In genomic region chr4:78125834-78126331, GRCh38 we compare ENCODE assay signal across 8 cellular contexts.
DNase-seq lines count a peak whose midpoint lies in the region; ATAC-seq, FAIRE-seq and TF ChIP-seq lines count a peak whose summit lies in the region.
"Not testable (repeated sequence)": the region's sequence is repeated elsewhere in the genome, so short reads cannot be mapped to it uniquely, and the experiment has no call there.

No MANE protein-coding gene starts in this region.

- not testable (repeated sequence) for H3K56ac ChIP-seq in H1 (replicated peaks; ENCODE audit: insufficient read length, low read depth, low read length)

- not testable (repeated sequence) for H3K18ac ChIP-seq in H1 (ENCODE audit: extremely low read depth, low read length)
- H3K18ac ChIP-seq in trophoblast cell (ENCODE audit: low read length), result peak overlapping the region; percentile 17

- TF ChIP-seq RAD21 in A549 (conservative IDR thresholded peaks at IDR 0.05 in 1 of 2, IDR thresholded peaks at IDR 0.05 in 1 of 2); H1 (IDR thresholded peaks at IDR 0.05 in 1 of 2, conservative IDR thresholded peaks at IDR 0.05 in 1 of 2; ENCODE audit: low read depth in 2 of 2, low read length in 2 of 2): not testable (repeated sequence)

- H4K5ac ChIP-seq in H1 (ENCODE audit: insufficient read length, low read depth, low read length), result not testable (repeated sequence)

- not testable (repeated sequence) for H3K4ac ChIP-seq in H1 (replicated peaks; ENCODE audit: insufficient read length, low read depth, low read length)
- H3K4ac ChIP-seq in trophoblast cell (ENCODE audit: low read depth, low read length), result peak overlapping the region; percentile 49

- H3K9ac ChIP-seq in PC-3 (ENCODE audit: low read length); H1 (replicated peaks in 1 of 4; ENCODE audit: extremely low read depth in 1 of 4, low read depth in 3 of 4, low read length in 3 of 4); trophoblast cell (ENCODE audit: low read length): not testable (repeated sequence)

- not testable (repeated sequence) for H2AK5ac ChIP-seq in H1 (ENCODE audit: low read depth, low read length)
- H2AK5ac ChIP-seq in trophoblast cell (ENCODE audit: low read length), result peak overlapping the region; percentile 5

- not testable (repeated sequence) for TF ChIP-seq EP300 in A549 (IDR thresholded peaks at IDR 0.05); H1 (IDR thresholded peaks at IDR 0.05; ENCODE audit: borderline replicate concordance in 1 of 2, low read depth in 2 of 2, low read length in 2 of 2)

- H3K14ac ChIP-seq in H1 (ENCODE audit: insufficient read length), result not testable (repeated sequence)
- peak overlapping the region; percentile 17 for H3K14ac ChIP-seq in trophoblast cell (ENCODE audit: low read length)

- H2BK20ac ChIP-seq in H1 (ENCODE audit: low read length), result not testable (repeated sequence)

- not testable (repeated sequence) for TF ChIP-seq POLR2A in A549 (IDR thresholded peaks at IDR 0.05; ENCODE audit: low read length); H1 (IDR thresholded peaks at IDR 0.05; ENCODE audit: control extremely low read depth in 1 of 2, low read depth in 2 of 2, low read length in 2 of 2)

- H3F3A ChIP-seq in PC-3 (ENCODE audit: low read length, unreplicated experiment), result not testable (repeated sequence)

- not testable (repeated sequence) for BruUV-seq in PC-3 (replicated peaks; lab: Mats Ljungman, UMichigan)

- ATAC-seq in A549, PC-3, left colon: not testable (repeated sequence)

- not testable (repeated sequence) for H3K27me3 ChIP-seq in PC-3 (ENCODE audit: low read length); H1 (replicated peaks in 1 of 4; ENCODE audit: control insufficient read depth in 3 of 4, extremely low read depth in 1 of 4, insufficient read depth in 3 of 4, low read length in 3 of 4); trophoblast cell (ENCODE audit: insufficient read depth, low read length)

- not testable (repeated sequence) for H3K9me3 ChIP-seq in A549; PC-3 (ENCODE audit: low read length); H1 (ENCODE audit: insufficient read depth in 2 of 2, low read depth in 1 of 2, low read length in 1 of 2); trophoblast cell (ENCODE audit: insufficient read depth, low read depth, low read length)

- not testable (repeated sequence) for H4K20me1 ChIP-seq in PC-3 (ENCODE audit: low read length); H1 (replicated peaks in 1 of 2; ENCODE audit: control insufficient read depth in 1 of 2, insufficient read depth in 2 of 2, low read length in 2 of 2)

- H2BK5ac ChIP-seq in H1 (ENCODE audit: low read depth, low read length), result 0 out of 2 replicates have a peak overlapping the region, but pooled peaks have one; percentile 26
- not testable (repeated sequence) for H2BK5ac ChIP-seq in trophoblast cell (ENCODE audit: low read depth, low read length, poor library complexity)

- not testable (repeated sequence) for H2AFZ ChIP-seq in PC-3 (ENCODE audit: low read length); H1 (ENCODE audit: low read length); trophoblast cell (ENCODE audit: insufficient read depth, low read length, poor library complexity)

- intact Hi-C loops in PC-3 (cut with micrococcal nuclease); left colon (cut with DNase I, micrococcal nuclease): not testable (repeated sequence)

- POLR2A ChIA-PET in A549 (lab: Yijun Ruan, JAX); PC-3 (lab: Charles Lee; ENCODE audit: unreplicated experiment); H1 (lab: Charles Lee; ENCODE audit: partially characterized antibody): not testable (repeated sequence)

- CTCF ChIA-PET in A549 (lab: Yijun Ruan, JAX); PC-3 (lab: Charles Lee): not testable (repeated sequence)
- CTCF ChIA-PET in H1 (lab: Charles Lee; ENCODE audit: partially characterized antibody), result interaction anchor here (0.9 to 2.3 kb wide), 9 partner anchors 9 to 67 kb away, joined by 3 to 7 read pairs (median 3); no protein-coding TSS in a partner anchor

- H3K4me1 ChIP-seq in A549; PC-3 (ENCODE audit: insufficient read depth, low read length); H1 (replicated peaks in 1 of 4; ENCODE audit: control insufficient read depth in 3 of 4, insufficient read depth in 4 of 4, low read length in 3 of 4): not testable (repeated sequence)
- peaks cover 0 to 11% of the 10 kb centered on the region in 2 experiments for H3K4me1 ChIP-seq in trophoblast cell (ENCODE audit: control insufficient read depth in 1 of 2, insufficient read depth in 2 of 2, low read length in 2 of 2)

- H2BK120ac ChIP-seq in H1 (replicated peaks; ENCODE audit: low read depth, low read length), result not testable (repeated sequence)
- H2BK120ac ChIP-seq in trophoblast cell (ENCODE audit: insufficient read depth, low read length, poor library complexity), result peak overlapping the region; percentile 15

- not testable (repeated sequence) for H3K27ac ChIP-seq in A549; PC-3 (ENCODE audit: low read length); H1 (ENCODE audit: low read depth, low read length); trophoblast cell (ENCODE audit: low read depth, low read length)

- not testable (repeated sequence) for H2BK12ac ChIP-seq in H1 (ENCODE audit: low read depth, low read length); trophoblast cell (ENCODE audit: low read length)

- TF ChIP-seq CTCF in A549 (IDR thresholded peaks at IDR 0.05); PC-3 (conservative IDR thresholded peaks at IDR 0.05; ENCODE audit: low read depth, low read length): not testable (repeated sequence)
- TF ChIP-seq CTCF in H1 (IDR thresholded peaks at IDR 0.05; ENCODE audit: control extremely low read depth in 1 of 3, insufficient read depth in 1 of 3, low read depth in 1 of 3, low read length in 3 of 3), result peak in 2 of 3 experiments; percentile 2 to 6; a peak in 2 of 4 replicates

- not testable (repeated sequence) for H3K23me2 ChIP-seq in H1 (ENCODE audit: low read depth, low read length)

- 90% methylated on average over 2 of the region's 6 CpGs for WGBS in A549 (ENCODE audit: missing lambda C conversion rate)
- 79% methylated on average over 6 of the region's 6 CpGs; no CpG with 5 or more reads in 1 of the 2 experiments for WGBS in H1 (ENCODE audit: extremely low coverage in 1 of 2, insufficient coverage in 1 of 2, insufficient read length in 1 of 2, insufficient replicate concordance in 2 of 2, low coverage in 1 of 2, low lambda C conversion rate in 2 of 2, missing lambda C conversion rate in 1 of 2), 2 experiments
- WGBS in trophoblast cell (ENCODE audit: extremely low coverage, insufficient coverage, insufficient read length), result no CpG with 5 or more reads among the region's 6 CpGs

- H3K79me1 ChIP-seq in H1 (ENCODE audit: low read depth, low read length); trophoblast cell (ENCODE audit: low read length): not testable (repeated sequence)

- not testable (repeated sequence) for H4K91ac ChIP-seq in H1 (replicated peaks; ENCODE audit: insufficient read length, low read length)
- H4K91ac ChIP-seq in trophoblast cell (ENCODE audit: low read depth, low read length), result peak overlapping the region; percentile 8

- not testable (repeated sequence) for H3K4me3 ChIP-seq in A549; PC-3 (ENCODE audit: low read length); H1 (ENCODE audit: extremely low read depth in 1 of 4, insufficient read depth in 2 of 4, low read depth in 3 of 4, low read length in 4 of 4); trophoblast cell (ENCODE audit: low read depth, low read length)

- peak overlapping the region; percentile 37; the same call in 2 of the 3 replicates for H3K4me2 ChIP-seq in A549
- H3K4me2 ChIP-seq in PC-3 (ENCODE audit: low read length); trophoblast cell (ENCODE audit: low read length): not testable (repeated sequence)
- peak overlapping the region in 1 of 2 experiments; percentile 25; a peak in 1 of 4 replicates for H3K4me2 ChIP-seq in H1 (ENCODE audit: insufficient read depth in 1 of 2, low read depth in 2 of 2, low read length in 2 of 2)

- H4K8ac ChIP-seq in H1 (ENCODE audit: extremely low read depth, insufficient read depth, low read length); trophoblast cell (ENCODE audit: low read depth, low read length): not testable (repeated sequence)

- H3K23ac ChIP-seq in H1 (ENCODE audit: insufficient read length); trophoblast cell (ENCODE audit: low read length): not testable (repeated sequence)

- H3K9me2 ChIP-seq in PC-3 (replicated peaks; ENCODE audit: low read length), result not testable (repeated sequence)

- H4K12ac ChIP-seq in trophoblast cell (ENCODE audit: low read depth, low read length), result peak overlapping the region; percentile 27

- H2BK15ac ChIP-seq in H1 (ENCODE audit: low read length), result not testable (repeated sequence)

- not testable (repeated sequence) for FAIRE-seq in A549 (lab: Jason Lieb, UNC); H1 (lab: Jason Lieb, UNC)

- DNase-seq in A549 (ENCODE audit: low read depth in 1 of 2, low spot score in 1 of 2) (peak in 1 of 2 experiments; percentile 32), Daoy (ENCODE audit: low read depth) (peak; percentile 7), NCI-H1092 treated with DMSO at 0.1 percent for 48 hours (lab: John Stamatoyannopoulos, UW) (peak; percentile 14), NCI-H2171 treated with DMSO at 0.1 percent for 48 hours (lab: John Stamatoyannopoulos, UW) (peak; percentile 2), PC-3 (peak; percentile 7), left colon (peak; percentile 13 to 25)
- DNase-seq in H1 (ENCODE audit: low read depth in 1 of 2, low spot score in 2 of 2); trophoblast cell: not testable (repeated sequence)

- H3K36me3 ChIP-seq in PC-3 (ENCODE audit: low read depth, low read length); H1 (ENCODE audit: control insufficient read depth in 2 of 4, insufficient read depth in 4 of 4, low read length in 3 of 4); trophoblast cell (ENCODE audit: control insufficient read depth in 1 of 2, insufficient read depth in 2 of 2, low read length in 2 of 2): not testable (repeated sequence)

- H3K79me2 ChIP-seq in PC-3 (ENCODE audit: low read length); trophoblast cell (ENCODE audit: control insufficient read depth, insufficient read depth, low read length, poor library complexity): not testable (repeated sequence)
- peaks cover 9 to 84% of the 10 kb centered on the region in 2 experiments for H3K79me2 ChIP-seq in H1 (ENCODE audit: control insufficient read depth in 1 of 2, insufficient read depth in 2 of 2, low read length in 2 of 2)
